8 cellular contexts compared by ENCODE assay signal in the genomic region with DNA sequence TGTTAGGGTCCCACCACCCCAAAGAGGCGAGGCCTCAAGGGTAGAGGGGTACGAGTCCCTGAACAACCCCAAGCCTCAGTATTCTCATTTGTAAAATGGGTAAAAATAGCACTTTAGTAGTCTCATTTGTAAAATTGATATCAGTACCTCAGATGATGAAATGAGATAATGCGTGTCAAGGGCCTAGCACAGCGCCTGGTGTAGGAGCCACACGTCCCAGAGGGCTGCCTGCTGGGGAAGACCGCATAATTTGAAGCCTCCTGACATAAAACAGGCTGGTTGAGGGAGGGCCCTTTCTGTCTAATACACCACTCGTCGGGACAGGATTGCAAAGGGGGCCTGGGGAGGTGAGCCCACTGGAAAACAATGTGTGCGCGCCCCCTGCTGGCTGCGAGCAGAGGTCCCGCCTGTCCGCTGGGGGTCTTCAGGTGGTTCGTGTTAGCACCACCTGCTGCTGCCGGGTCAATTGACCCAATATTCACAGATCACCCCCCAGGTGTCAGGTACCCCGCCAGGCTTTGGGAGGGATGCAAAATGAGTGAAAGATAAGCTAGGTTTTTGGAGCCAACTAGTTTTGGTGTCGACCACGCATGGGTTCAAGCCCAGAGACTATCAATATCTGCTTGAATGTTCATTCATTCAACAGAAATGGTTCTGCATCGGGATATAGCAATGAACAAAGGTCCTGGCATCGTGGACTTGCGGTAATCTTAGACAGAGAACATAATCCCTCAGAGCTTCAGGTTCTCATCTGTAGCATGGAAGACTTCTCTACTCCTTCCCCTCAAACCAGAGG. TPM values are rescaled to one million over a fixed set of nuclear protein-coding genes. Genes with fewer than 3 reads are reported as not detected.
DNase-seq lines count a peak whose midpoint lies in the region; ATAC-seq and TF ChIP-seq lines count a peak whose summit lies in the region.

No MANE protein-coding gene starts in this region.

- CTCF ChIA-PET in activated CD4-positive, alpha-beta memory T cell treated with anti-CD3 and anti-CD28 coated beads for 36 hours (lab: Charles Lee) = interaction anchor here (0.6 to 5.3 kb wide), 47 partner anchors 11 to 342 kb away, joined by 3 to 130 read pairs (median 6); a partner anchor contains a TSS

- no peak overlapping the region for H3K4me3 ChIP-seq in mucosa of descending colon

- ATAC-seq in mucosa of descending colon = peak; percentile 66

- peaks cover 23% of the 10 kb centered on the region for H3K4me1 Mint-ChIP-seq in activated CD4-positive, alpha-beta memory T cell treated with anti-CD3 and anti-CD28 coated beads for 36 hours (ENCODE audit: low read depth)

- no peak overlapping the region for H3K27ac ChIP-seq in 22Rv1

- no peak overlapping the region for H3K4me3 Mint-ChIP-seq in activated CD4-positive, alpha-beta memory T cell treated with anti-CD3 and anti-CD28 coated beads for 36 hours

- POLR2A ChIA-PET in activated CD4-positive, alpha-beta memory T cell treated with anti-CD3 and anti-CD28 coated beads for 36 hours (lab: Charles Lee) = interaction anchor here (0.9 to 1.6 kb wide), 3 partner anchors 10 to 140 kb away, joined by 3 read pairs; no protein-coding TSS in a partner anchor

- H3K9me3 ChIP-seq in mucosa of descending colon = peaks cover 7% of the 10 kb centered on the region

- peak; percentile 87 for TF ChIP-seq CTCF in 22Rv1 (IDR thresholded peaks at IDR 0.05)
- TF ChIP-seq CTCF in mucosa of descending colon (IDR thresholded peaks at IDR 0.05) = peak; percentile 69

- DNase-seq in GM19240 (ENCODE audit: insufficient read length, low spot score) (peak; percentile 66), NCI-H146 treated with DMSO at 0.1 percent for 48 hours (lab: John Stamatoyannopoulos, UW; ENCODE audit: unreplicated experiment) (peak; percentile 42), mucosa of descending colon (peak; percentile 75 to 78 (median 77)), SW480 (ENCODE audit: low spot score) (no peak)
- DNase-seq in activated CD4-positive, alpha-beta memory T cell treated with anti-CD3 and anti-CD28 coated beads for 36 hours = peak; percentile 85
- peak; percentile 74 for DNase-seq in effector CD4-positive, alpha-beta T cell
- peak; percentile 89 for DNase-seq in stimulated activated CD8-positive, alpha-beta memory T cell treated with anti-CD3 and anti-CD28 coated beads, Interleukin-4, amount 100 ng/mL, for 48 hours

- H3K4me1 ChIP-seq in mucosa of descending colon (ENCODE audit: low read depth) = peaks cover 9% of the 10 kb centered on the region

- H3K36me3 ChIP-seq in mucosa of descending colon (ENCODE audit: low read depth) = no peaks in the 10 kb centered on the region

- intact Hi-C loops in activated CD4-positive, alpha-beta memory T cell treated with anti-CD3 and anti-CD28 coated beads for 36 hours (cut with micrococcal nuclease) = loop anchor here (1.0 to 5.0 kb wide), 5 partner anchors 20 to 181 kb away; no protein-coding TSS in a partner anchor
- intact Hi-C loops in mucosa of descending colon (cut with DNase I, micrococcal nuclease) = loop anchor here (5.0 kb wide), 2 partner anchors 136 to 176 kb away; no protein-coding TSS in a partner anchor

- peaks cover 10% of the 10 kb centered on the region for H3K9me3 Mint-ChIP-seq in activated CD4-positive, alpha-beta memory T cell treated with anti-CD3 and anti-CD28 coated beads for 36 hours

- H3K27ac Mint-ChIP-seq in activated CD4-positive, alpha-beta memory T cell treated with anti-CD3 and anti-CD28 coated beads for 36 hours = peak overlapping the region; percentile 23

- H3K27me3 Mint-ChIP-seq in activated CD4-positive, alpha-beta memory T cell treated with anti-CD3 and anti-CD28 coated beads for 36 hours = no peaks in the 10 kb centered on the region

- H3K36me3 Mint-ChIP-seq in activated CD4-positive, alpha-beta memory T cell treated with anti-CD3 and anti-CD28 coated beads for 36 hours = no peaks in the 10 kb centered on the region

RNA-seq across cellular contexts. Expression of a gene that starts 24.7 kb away (rescaled TPM):
- total RNA-seq in activated CD4-positive, alpha-beta memory T cell treated with anti-CD3 and anti-CD28 coated beads for 36 hours = 10 to 100 TPM; 38.5 to 41.1 TPM
- total RNA-seq in mucosa of descending colon = 10 to 100 TPM; 15.1 to 74.1 (median 19.3) TPM

RNA-seq across cellular contexts. Expression of a gene that starts 44.8 kb away (rescaled TPM):
- total RNA-seq in activated CD4-positive, alpha-beta memory T cell treated with anti-CD3 and anti-CD28 coated beads for 36 hours = 1 to 10 TPM; 7.3 to 7.5 TPM
- 10 to 100 TPM; 45.7 to 84.9 (median 61.0) TPM for total RNA-seq in mucosa of descending colon

Comparison
In these comparisons a context has a peak if more than half of its experiments do, and no peak if none do; other contexts are left out.
1. RNA of a gene that starts 44.8 kb away (total RNA-seq): 45.7 to 84.9 TPM in mucosa of descending colon; 7.3 to 7.5 TPM in activated CD4-positive, alpha-beta memory T cell treated with anti-CD3 and anti-CD28 coated beads for 36 hours; every median in the first group is over 4 times any median in the second.